Comparison of ENCODE assay signal across 10 cellular contexts in the genomic region with DNA sequence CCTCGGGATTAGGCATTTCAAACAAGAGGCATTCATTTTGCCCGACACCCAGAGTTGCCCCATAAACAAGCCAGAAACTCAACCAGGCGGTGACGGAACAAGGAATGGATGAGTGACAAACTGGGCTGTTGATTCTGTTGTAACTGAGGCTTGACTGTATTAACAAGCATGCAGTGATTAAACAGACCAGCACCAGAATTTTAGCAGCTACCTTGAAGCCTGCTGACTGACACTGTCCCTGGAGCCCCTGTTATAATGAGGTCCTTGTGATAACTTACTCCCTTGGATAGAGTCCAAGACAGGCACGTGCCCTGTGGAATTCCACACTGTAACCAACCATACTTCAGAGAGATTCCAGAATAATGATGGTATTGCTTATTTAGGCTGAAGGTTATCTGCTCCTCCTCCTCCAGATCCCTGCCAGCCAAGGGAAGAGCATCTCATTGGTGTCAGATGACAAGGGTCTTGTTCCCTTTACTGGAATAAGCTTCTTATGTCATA.
DNase-seq lines count a peak whose midpoint lies in the region; ATAC-seq and TF ChIP-seq lines count a peak whose summit lies in the region.
"Had no signal": no experiment of that assay in that cellular context is flagged by ENCODE, and none has a peak within 500 bp of the region (broad histone marks: within the 10 kb centered on the region; RNA-seq: fewer than 3 reads in every experiment).

No MANE protein-coding gene starts in this region.

- no peak overlapping the region for H3K14ac ChIP-seq in mesenchymal stem cell (ENCODE audit: low read length in 2 of 2)

- peak overlapping the region; percentile 12 for H2AK5ac ChIP-seq in mesenchymal stem cell (ENCODE audit: low read length, severe bottlenecking)

- H3K79me1 ChIP-seq in mesenchymal stem cell (replicated peaks; ENCODE audit: low read length, poor library complexity, severe bottlenecking), result no peaks in the 10 kb centered on the region

- no peak for TF ChIP-seq CTCF in CD14-positive monocyte (IDR thresholded peaks at IDR 0.05)
- TF ChIP-seq CTCF in astrocyte of the spinal cord (IDR thresholded peaks at IDR 0.05; ENCODE audit: low read depth, low read length), result no peak

- H3K27me3 Mint-ChIP-seq in CD14-positive monocyte (ENCODE audit: low read depth in 3 of 3), result no peaks in the 10 kb centered on the region

- H2BK5ac ChIP-seq in mesenchymal stem cell (ENCODE audit: low read depth, low read length, poor library complexity, severe bottlenecking), result no peak overlapping the region

- H3K4me3 ChIP-seq in astrocyte of the spinal cord (ENCODE audit: low read depth, low read length) (no peak overlapping the region), mesenchymal stem cell (ENCODE audit: insufficient read depth in 1 of 2, low read depth in 1 of 2, low read length in 2 of 2) (no peak overlapping the region)
- H3K4me3 ChIP-seq: ovary had no signal

- H3K27ac Mint-ChIP-seq in CD14-positive monocyte, result peak overlapping the region; percentile 92 to 99 (median 97)

- no peak overlapping the region for H2AFZ ChIP-seq in mesenchymal stem cell (ENCODE audit: low read depth, low read length)

- DNase-seq in CD14-positive monocyte (ENCODE audit: low spot score) (no peak), LHCN-M2 (ENCODE audit: low read depth) (peak; percentile 89), astrocyte of the spinal cord (ENCODE audit: low read depth, low spot score) (peak; percentile 54), mesenchymal stem cell (peak; percentile 71), DMS114 treated with DMSO at 0.1 percent for 48 hours (lab: John Stamatoyannopoulos, UW; ENCODE audit: unreplicated experiment) (no peak), UCSD-AML1 (lab: John Stamatoyannopoulos, UW; ENCODE audit: unreplicated experiment) (no peak)
- DNase-seq: activated naive CD4-positive, alpha-beta T cell treated with anti-CD3 and anti-CD28 coated beads, Interleukin-2, amount 50 U/mL, for 16 hours; ovary had no signal

- no peak for ATAC-seq in HG02759 (IDR thresholded peaks at IDR 0.05; ENCODE audit: unreplicated experiment)
- ATAC-seq in GM21529 (IDR thresholded peaks at IDR 0.05; ENCODE audit: unreplicated experiment), result no peak

- in situ Hi-C loops in astrocyte of the spinal cord (cut with HindIII; ENCODE audit: low sequenced_read_pairs), result no loop called here

- 71% methylated on average over 3 of the region's 5 CpGs for WGBS in mesenchymal stem cell

- no peaks in the 10 kb centered on the region for H3K36me3 ChIP-seq in mesenchymal stem cell (ENCODE audit: control insufficient read depth in 1 of 2, insufficient read depth in 2 of 2, low read depth in 1 of 2, low read length in 2 of 2)
- H3K36me3 ChIP-seq: ovary had no signal

- no peaks in the 10 kb centered on the region for H3K9me3 ChIP-seq in mesenchymal stem cell (ENCODE audit: control insufficient read depth, low read length)
- H3K9me3 ChIP-seq: ovary had no signal

- H3K9me3 Mint-ChIP-seq in CD14-positive monocyte, result peaks cover 0 to 2% (median 0%) of the 10 kb centered on the region in 7 donors

- H4K8ac ChIP-seq in mesenchymal stem cell (ENCODE audit: low read length), result peak overlapping the region; percentile 67

- H3K27ac ChIP-seq in mesenchymal stem cell (ENCODE audit: low read length, poor library complexity, severe bottlenecking), result no peak overlapping the region
- H3K27ac ChIP-seq: ovary had no signal

- H3K4me1 ChIP-seq in mesenchymal stem cell (ENCODE audit: control insufficient read depth, insufficient read depth, low read depth, low read length), result peaks cover 9% of the 10 kb centered on the region

- peaks cover 6 to 18% of the 10 kb centered on the region in 2 donors for H3K36me3 Mint-ChIP-seq in CD14-positive monocyte

- peak overlapping the region; percentile 64 for H4K91ac ChIP-seq in mesenchymal stem cell (ENCODE audit: low read length)

- peak overlapping the region; percentile 52 to 84 for H3K18ac ChIP-seq in mesenchymal stem cell (ENCODE audit: low read depth in 1 of 2, low read length in 2 of 2)

- H2BK120ac ChIP-seq in mesenchymal stem cell (ENCODE audit: low read depth, low read length), result peak overlapping the region; percentile 19

- no peak overlapping the region for H2BK15ac ChIP-seq in mesenchymal stem cell (ENCODE audit: low read depth, poor library complexity, severe bottlenecking)

- no peaks in the 10 kb centered on the region for H3K27me3 ChIP-seq in mesenchymal stem cell (ENCODE audit: control insufficient read depth in 1 of 2, insufficient read depth in 1 of 2, low read length in 2 of 2)
- H3K27me3 ChIP-seq: ovary had no signal

- peak overlapping the region; percentile 33 to 90 for H2BK12ac ChIP-seq in mesenchymal stem cell (ENCODE audit: low read length in 2 of 2)

- H3K4me2 ChIP-seq in mesenchymal stem cell (ENCODE audit: low read length, poor library complexity, severe bottlenecking), result no peak overlapping the region

- peaks cover 94% of the 10 kb centered on the region for H3K4me1 Mint-ChIP-seq in CD14-positive monocyte

- H3K23ac ChIP-seq in mesenchymal stem cell (ENCODE audit: low read length in 2 of 2), result no peak overlapping the region

- peak overlapping the region; percentile 2 to 19 for H3K4ac ChIP-seq in mesenchymal stem cell (ENCODE audit: low read depth in 1 of 2, low read length in 2 of 2)

- H3K4me3 Mint-ChIP-seq in CD14-positive monocyte, result peak overlapping the region; percentile 47 to 86

- H3K9ac ChIP-seq in mesenchymal stem cell (ENCODE audit: low read length), result peak overlapping the region; percentile 42

- intact Hi-C loops in CD14-positive monocyte (cut with micrococcal nuclease), result loop anchor here in 1 of 2 donors (2.0 to 10.0 kb wide), 6 partner anchors 66 to 481 kb away; no protein-coding TSS in a partner anchor

Comparison
In these comparisons a context has a peak if more than half of its experiments do, and no peak if none do; other contexts are left out.
1. DNase-seq: peak in LHCN-M2 (single experiment), astrocyte of the spinal cord (single experiment) and mesenchymal stem cell (single experiment); none in CD14-positive monocyte (single experiment), DMS114 treated with DMSO at 0.1 percent for 48 hours (single experiment) and UCSD-AML1 (single experiment).